Comparison of ENCODE assay signal across 1 cellular context in genomic region chr9:132769895-132770774, GRCh38.
A peak's percentile ranks its signal among the peaks of the same experiment; 100 is the strongest.
TF ChIP-seq lines count a peak whose summit lies in the region.

No MANE protein-coding gene starts in this region.

TF ChIP-seq in HepG2, 621 proteins besides CTCF, POLR2A, EP300 and RAD21 (continued from another document and continues in another):
- peak; percentile 38; the same call in 1 of the 2 replicates for TF ChIP-seq UBTF (CRISPR knock-in tag; IDR thresholded peaks at IDR 0.05)
- TF ChIP-seq ZNF780A (CRISPR knock-in tag; IDR thresholded peaks at IDR 0.05) = no peak
- TF ChIP-seq HNF1A (IDR thresholded peaks at IDR 0.05; ENCODE audit: low read depth) = no peak
- TF ChIP-seq HNF1A (CRISPR knock-in tag; IDR thresholded peaks at IDR 0.05; ENCODE audit: borderline replicate concordance) = no peak
- TF ChIP-seq THAP11 (CRISPR knock-in tag; IDR thresholded peaks at IDR 0.05) = peak; percentile 43; the same call in 1 of the 2 replicates
- TF ChIP-seq ZNF512B (CRISPR knock-in tag; IDR thresholded peaks at IDR 0.05; ENCODE audit: borderline replicate concordance) = no peak
- peak; percentile 92 for TF ChIP-seq PATZ1 (CRISPR knock-in tag; IDR thresholded peaks at IDR 0.05)
- no peak for TF ChIP-seq ISX (CRISPR knock-in tag; conservative IDR thresholded peaks at IDR 0.05)
- no peak for TF ChIP-seq FUBP1 (CRISPR knock-in tag; IDR thresholded peaks at IDR 0.05; ENCODE audit: borderline replicate concordance)
- TF ChIP-seq KMT2B (CRISPR knock-in tag; IDR thresholded peaks at IDR 0.05) = peak; percentile 65; the same call in 1 of the 2 replicates
- no peak for TF ChIP-seq E2F1 (CRISPR knock-in tag; IDR thresholded peaks at IDR 0.05)
- peak; percentile 78 for TF ChIP-seq PHF8 (CRISPR knock-in tag; IDR thresholded peaks at IDR 0.05)
- no peak for TF ChIP-seq DNMT3B (CRISPR knock-in tag; conservative IDR thresholded peaks at IDR 0.05)
- TF ChIP-seq POLR2AphosphoS5 (IDR thresholded peaks at IDR 0.05; ENCODE audit: low read depth, low read length) = peak; percentile 42; the same call in 1 of the 2 replicates
- no peak for TF ChIP-seq ZSCAN31 (CRISPR knock-in tag; IDR thresholded peaks at IDR 0.05; ENCODE audit: low read depth)
- no peak for TF ChIP-seq TMF1 (CRISPR knock-in tag; IDR thresholded peaks at IDR 0.05; ENCODE audit: low read depth)
- TF ChIP-seq MTA1 (CRISPR knock-in tag; IDR thresholded peaks at IDR 0.05; ENCODE audit: borderline replicate concordance) = no peak
- TF ChIP-seq MATR3 (CRISPR knock-in tag; IDR thresholded peaks at IDR 0.05) = no peak
- TF ChIP-seq NRL (CRISPR knock-in tag; IDR thresholded peaks at IDR 0.05; ENCODE audit: borderline replicate concordance) = 0 out of 2 replicates have a peak, but pooled peaks have one; percentile 26
- 0 out of 2 replicates have a peak, but pooled peaks have one; percentile 17 for TF ChIP-seq SKIL (CRISPR knock-in tag; IDR thresholded peaks at IDR 0.05; ENCODE audit: borderline replicate concordance)
- no peak for TF ChIP-seq ZNF547 (CRISPR knock-in tag; IDR thresholded peaks at IDR 0.05)
- TF ChIP-seq ZNF546 (CRISPR knock-in tag; conservative IDR thresholded peaks at IDR 0.05) = no peak
- no peak for TF ChIP-seq ATF2 (CRISPR knock-in tag; IDR thresholded peaks at IDR 0.05)
- 0 out of 2 replicates have a peak, but pooled peaks have one; percentile 53 for TF ChIP-seq TAF1 (CRISPR knock-in tag; IDR thresholded peaks at IDR 0.05)
- TF ChIP-seq PRDM10 (CRISPR knock-in tag; IDR thresholded peaks at IDR 0.05; ENCODE audit: low read depth) = no peak
- TF ChIP-seq ZSCAN9 (CRISPR knock-in tag; IDR thresholded peaks at IDR 0.05; ENCODE audit: borderline replicate concordance) = no peak
- TF ChIP-seq AGO2 (optimal IDR thresholded peaks at IDR 0.05; ENCODE audit: low read depth, low read length) = peak; percentile 25
